In genomic region chr1:85047144-85047471, GRCh38 we compare ENCODE assay signal across 14 cellular contexts. TPM values are rescaled to one million over a fixed set of nuclear protein-coding genes. Genes with fewer than 3 reads are reported as not detected.
A peak's percentile ranks its signal among the peaks of the same experiment; 100 is the strongest.
DNase-seq lines count a peak whose midpoint lies in the region; ATAC-seq, FAIRE-seq and TF ChIP-seq lines count a peak whose summit lies in the region.
"Had no signal": no experiment of that assay in that cellular context is flagged by ENCODE, and none has a peak within 500 bp of the region (broad histone marks: within the 10 kb centered on the region; RNA-seq: fewer than 3 reads in every experiment).

No MANE protein-coding gene starts in this region.

- H3K27me3 ChIP-seq in CD4-positive, alpha-beta memory T cell (ENCODE audit: insufficient read depth, low read length), result peaks cover 24% of the 10 kb centered on the region
- H3K27me3 ChIP-seq: thyroid gland had no signal

- H3K27ac Mint-ChIP-seq in CD4-positive, alpha-beta memory T cell, result peak overlapping the region in 2 of 7 donors; percentile 52 to 74
- H3K27ac Mint-ChIP-seq in brain (no peak overlapping the region), natural killer cell (no peak overlapping the region)

- no peak for DNase-seq in CD4-positive, alpha-beta memory T cell
- no peak for DNase-seq in H54 (ENCODE audit: insufficient read length, low spot score)
- DNase-seq in natural killer cell, result no peak
- no peak for DNase-seq in NCI-H128 (lab: John Stamatoyannopoulos, UW; ENCODE audit: unreplicated experiment)
- no peak for DNase-seq in NCI-H2227 treated with DMSO at 0.1 percent for 48 hours (lab: John Stamatoyannopoulos, UW)
- DNase-seq: DMS153; NCI-H446; stimulated activated CD4-positive, alpha-beta T cell treated with anti-CD3 and anti-CD28 coated beads, Interleukin-4, amount 100 ng/mL, for 1 hour had no signal

- CTCF ChIA-PET in CD4-positive, alpha-beta memory T cell (lab: Charles Lee; ENCODE audit: partially characterized antibody), result interaction anchor here (4.8 kb wide), 1 partner anchor 103 kb away, joined by 16 read pairs; no protein-coding TSS in a partner anchor

- peaks cover 21 to 38% of the 10 kb centered on the region in 2 donors for H3K27me3 Mint-ChIP-seq in CD4-positive, alpha-beta memory T cell
- H3K27me3 Mint-ChIP-seq in brain (peaks cover 87% of the 10 kb centered on the region), natural killer cell (ENCODE audit: low read depth in 2 of 2) (peaks cover 45 to 70% of the 10 kb centered on the region in 2 donors)

- H3K9me3 ChIP-seq in CD4-positive, alpha-beta memory T cell (ENCODE audit: control insufficient read depth in 1 of 2, low read length in 2 of 2), result no peaks in the 10 kb centered on the region
- H3K9me3 ChIP-seq: neutrophil, thyroid gland had no signal

- POLR2A ChIA-PET in CD4-positive, alpha-beta memory T cell (lab: Charles Lee; ENCODE audit: partially characterized antibody), result no interaction called here

- peak; percentile 20 for FAIRE-seq in H54 (lab: Jason Lieb, UNC)

- no peak for TF ChIP-seq CTCF in brain (conservative IDR thresholded peaks at IDR 0.05)
- no peak for TF ChIP-seq CTCF in natural killer cell (IDR thresholded peaks at IDR 0.05)

- H3K27ac ChIP-seq in CD4-positive, alpha-beta memory T cell (ENCODE audit: low read depth, low read length), result no peak overlapping the region
- H3K27ac ChIP-seq: neutrophil, SK-N-MC, thyroid gland had no signal

- no peaks in the 10 kb centered on the region for H3K36me3 ChIP-seq in CD4-positive, alpha-beta memory T cell (ENCODE audit: insufficient read depth, low read length)
- H3K36me3 ChIP-seq: neutrophil, thyroid gland had no signal

- intact Hi-C loops in CD4-positive, alpha-beta memory T cell (cut with micrococcal nuclease), result no loop called here
- intact Hi-C loops in natural killer cell (cut with micrococcal nuclease), result no loop called here

- H3K4me1 ChIP-seq in CD4-positive, alpha-beta memory T cell (ENCODE audit: insufficient read depth, low read length), result peaks cover 35% of the 10 kb centered on the region

- no peaks in the 10 kb centered on the region for H3K36me3 Mint-ChIP-seq in CD4-positive, alpha-beta memory T cell
- no peaks in the 10 kb centered on the region for H3K36me3 Mint-ChIP-seq in brain
- H3K36me3 Mint-ChIP-seq in natural killer cell, result no peaks in the 10 kb centered on the region

- no peak for TF ChIP-seq POLR2A in H54 (IDR thresholded peaks at IDR 0.05; ENCODE audit: low read depth, low read length)

- H3K4me3 ChIP-seq in CD4-positive, alpha-beta memory T cell (ENCODE audit: low read length in 2 of 2), result no peak overlapping the region
- H3K4me3 ChIP-seq: SK-N-MC had no signal

- peaks cover 15 to 38% (median 25%) of the 10 kb centered on the region in 4 donors for H3K4me1 Mint-ChIP-seq in CD4-positive, alpha-beta memory T cell
- H3K4me1 Mint-ChIP-seq in brain, result peaks cover 5% of the 10 kb centered on the region
- peaks cover 0 to 4% of the 10 kb centered on the region in 2 donors for H3K4me1 Mint-ChIP-seq in natural killer cell

- no peaks in the 10 kb centered on the region for H3K9me3 Mint-ChIP-seq in CD4-positive, alpha-beta memory T cell
- H3K9me3 Mint-ChIP-seq in brain, result peaks cover 0 to 3% (median 0%) of the 10 kb centered on the region in 5 experiments
- H3K9me3 Mint-ChIP-seq in natural killer cell, result no peaks in the 10 kb centered on the region

- H3K4me3 Mint-ChIP-seq in CD4-positive, alpha-beta memory T cell, result peak overlapping the region; percentile 47 to 82 (median 71)
- H3K4me3 Mint-ChIP-seq in brain, result peak overlapping the region; percentile 44 to 75 (median 57)
- H3K4me3 Mint-ChIP-seq in natural killer cell, result peak overlapping the region; percentile 54

- ATAC-seq in natural killer cell (no peak), HG03097 (IDR thresholded peaks at IDR 0.05; ENCODE audit: low FRiP score, unreplicated experiment) (no peak)

RNA-seq across cellular contexts. Expression of gene MCOLN3, which starts 1.2 kb away (rescaled TPM):
- 1 to 10 TPM in 1 of 2 experiments, under 1 TPM in 1; 0.80 to 1.3 TPM for total RNA-seq in CD4-positive, alpha-beta memory T cell
- 1 to 10 TPM; 3.2 to 4.3 TPM for polyA plus RNA-seq in CD4-positive, alpha-beta memory T cell
- polyA plus RNA-seq in brain (ENCODE audit: insufficient read depth, low read depth, low replicate concordance), result 3.2 TPM
- total RNA-seq in natural killer cell, result not detected
- total RNA-seq: glomerular endothelial cell had no signal

RNA-seq across cellular contexts. Expression of gene MCOLN2, which starts 50.2 kb away (rescaled TPM):
- 10 to 100 TPM; 16.8 to 20.3 TPM for total RNA-seq in CD4-positive, alpha-beta memory T cell
- 10 to 100 TPM in 1 of 2 donors, 1 to 10 TPM in 1; 6.4 to 11.7 TPM for polyA plus RNA-seq in CD4-positive, alpha-beta memory T cell
- not detected for polyA plus RNA-seq in brain (ENCODE audit: insufficient read depth, low read depth, low replicate concordance)
- 10 to 100 TPM in 1 of 3 donors, 1 to 10 TPM in 1, under 1 TPM in 1; 0.84 to 23.9 (median 3.8) TPM for total RNA-seq in natural killer cell
- total RNA-seq: glomerular endothelial cell had no signal
